ENCODE assay signal across 12 cellular contexts in genomic region chr12:121810234-121810817, GRCh38. TPM values are rescaled to one million over a fixed set of nuclear protein-coding genes. Genes with fewer than 3 reads are reported as not detected.
DNase-seq lines count a peak whose midpoint lies in the region; ATAC-seq and TF ChIP-seq lines count a peak whose summit lies in the region.
"Had no signal": no experiment of that assay in that cellular context is flagged by ENCODE, and none has a peak within 500 bp of the region (broad histone marks: within the 10 kb centered on the region; RNA-seq: fewer than 3 reads in every experiment).

No MANE protein-coding gene starts in this region.

- no peaks in the 10 kb centered on the region for H3K9me2 ChIP-seq in Loucy (replicated peaks; ENCODE audit: low read depth, low read length)

- H4K20me1 ChIP-seq in DND-41 (ENCODE audit: insufficient read depth, low read length): peaks cover 81% of the 10 kb centered on the region
- H4K20me1 ChIP-seq in Loucy (ENCODE audit: insufficient read depth, low read length, poor library complexity, severe bottlenecking): peaks cover 50% of the 10 kb centered on the region

- H3K27me3 ChIP-seq in DND-41 (ENCODE audit: insufficient read depth, low read length, poor library complexity) (no peaks in the 10 kb centered on the region), Loucy (ENCODE audit: insufficient read depth, low read length, poor library complexity, severe bottlenecking) (no peaks in the 10 kb centered on the region), ovary (no peaks in the 10 kb centered on the region), uterus (no peaks in the 10 kb centered on the region)
- H3K27me3 ChIP-seq: suprapubic skin had no signal

- H3K4me2 ChIP-seq in DND-41 (ENCODE audit: insufficient read depth, low read length) (peak overlapping the region; percentile 88), Loucy (ENCODE audit: low read depth, low read length, poor library complexity, severe bottlenecking) (peak overlapping the region; percentile 90)

- intact Hi-C loops in ovary (cut with DNase I) (loop anchor here in 1 of 4 donors (2.0 kb wide), 1 partner anchor 14 kb away; no protein-coding TSS in a partner anchor), uterus (cut with DNase I; ENCODE audit: low total_unique reads) (no loop called here)

- no peak for DNase-seq in DND-41
- peak; percentile 52 for DNase-seq in ecto neural progenitor cell (ENCODE audit: low spot score)
- peak in 3 of 5 donors; percentile 13 to 40 (median 26) for DNase-seq in ovary
- no peak for DNase-seq in NCI-H69 (lab: John Stamatoyannopoulos, UW)
- DNase-seq in uterus: no peak
- DNase-seq: activated CD8-positive, alpha-beta memory T cell treated with anti-CD3 and anti-CD28 coated beads for 24 hours; hippocampal formation; NCI-H1694 had no signal

- H3K4me3 ChIP-seq in DND-41 (ENCODE audit: low read depth in 1 of 2, low read length in 2 of 2) (peak overlapping the region in 1 of 2 experiments; percentile 57; a peak in 2 of 4 replicates), Loucy (ENCODE audit: low read length, poor library complexity, severe bottlenecking) (peak overlapping the region; percentile 78), ovary (no peak overlapping the region), uterus (no peak overlapping the region)

- ATAC-seq in DND-41 (ENCODE audit: insufficient read depth, low read depth): no peak
- no peak for ATAC-seq in GM21825 (IDR thresholded peaks at IDR 0.05; ENCODE audit: unreplicated experiment)

- H3K4me1 ChIP-seq in DND-41 (ENCODE audit: insufficient read depth, low read length) (peaks cover 83% of the 10 kb centered on the region), Loucy (ENCODE audit: insufficient read depth, low read length, poor library complexity, severe bottlenecking) (peaks cover 52% of the 10 kb centered on the region), ovary (ENCODE audit: insufficient read depth) (peaks cover 8% of the 10 kb centered on the region), uterus (peaks cover 9 to 42% of the 10 kb centered on the region in 2 donors)

- H3K36me3 ChIP-seq in DND-41 (ENCODE audit: insufficient read depth, low read length): peaks cover 86% of the 10 kb centered on the region
- H3K36me3 ChIP-seq in Loucy (ENCODE audit: insufficient read depth, low read length): peaks cover 25% of the 10 kb centered on the region; the same call in 1 of the 2 replicates
- no peaks in the 10 kb centered on the region for H3K36me3 ChIP-seq in ovary
- H3K36me3 ChIP-seq in uterus: no peaks in the 10 kb centered on the region

- H3F3A ChIP-seq in Loucy (ENCODE audit: low read depth): no peaks in the 10 kb centered on the region

- H3K9me3 ChIP-seq in DND-41 (ENCODE audit: insufficient read depth, low read length, severe bottlenecking) (no peaks in the 10 kb centered on the region), Loucy (ENCODE audit: insufficient read depth, low read depth, low read length) (no peaks in the 10 kb centered on the region), ovary (no peaks in the 10 kb centered on the region), uterus (no peaks in the 10 kb centered on the region)
- H3K9me3 ChIP-seq: suprapubic skin had no signal

- H3K79me2 ChIP-seq in DND-41 (ENCODE audit: insufficient read depth, low read length) (peaks cover 97% of the 10 kb centered on the region), Loucy (ENCODE audit: insufficient read depth, low read length) (peaks cover 94% of the 10 kb centered on the region)

- TF ChIP-seq EP300 in ovary (IDR thresholded peaks at IDR 0.05): no peak

- peak overlapping the region; percentile 86 for H3K27ac ChIP-seq in DND-41 (ENCODE audit: low read length)
- H3K27ac ChIP-seq in ovary: peak overlapping the region; percentile 14 to 47
- peak overlapping the region in 1 of 2 donors; percentile 78 for H3K27ac ChIP-seq in uterus
- H3K27ac ChIP-seq: suprapubic skin had no signal

- H3K9ac ChIP-seq in DND-41 (ENCODE audit: low read depth, low read length) (peak overlapping the region; percentile 50), Loucy (ENCODE audit: low read depth, low read length, poor library complexity, severe bottlenecking) (no peak overlapping the region)

- 64 to 71% (median 65%) methylated on average over 30 to 33 of the region's 33 CpGs for WGBS in ovary, 3 donors

- H2AFZ ChIP-seq in DND-41 (ENCODE audit: low read depth, low read length): no peak overlapping the region
- H2AFZ ChIP-seq in Loucy (ENCODE audit: low read length): no peak overlapping the region

- no peak for TF ChIP-seq POLR2A in ovary (IDR thresholded peaks at IDR 0.05)
- no peak for TF ChIP-seq POLR2A in uterus (IDR thresholded peaks at IDR 0.05)

- TF ChIP-seq CTCF in DND-41 (IDR thresholded peaks at IDR 0.05; ENCODE audit: borderline replicate concordance, extremely low read depth, low read length, poor library complexity, severe bottlenecking) (no peak), Loucy (conservative IDR thresholded peaks at IDR 0.05; ENCODE audit: low read length) (no peak), ovary (IDR thresholded peaks at IDR 0.05) (no peak), uterus (IDR thresholded peaks at IDR 0.05) (no peak)

RNA-seq across cellular contexts. Expression of gene SETD1B, which starts 6.5 kb away (rescaled TPM):
- total RNA-seq in ovary: 10 to 100 TPM in 5 of 7 donors, 1 to 10 TPM in 2; 8.7 to 44.6 (median 31.7) TPM
- polyA plus RNA-seq in ovary: 10 to 100 TPM in 1 of 2 donors, 1 to 10 TPM in 1; 6.2 to 15.5 TPM
- 10 to 100 TPM in 1 of 4 donors, 1 to 10 TPM in 3; 1.3 to 63.6 (median 5.6) TPM for total RNA-seq in uterus

RNA-seq across cellular contexts. Expression of gene RHOF, which starts 16.8 kb away (rescaled TPM):
- 10 to 100 TPM in 6 of 7 donors, 1 to 10 TPM in 1; 9.3 to 37.3 (median 18.2) TPM for total RNA-seq in ovary
- 1 to 10 TPM; 3.7 to 7.9 TPM for polyA plus RNA-seq in ovary
- 10 to 100 TPM in 3 of 4 donors, 1 to 10 TPM in 1; 5.1 to 27.6 (median 13.1) TPM for total RNA-seq in uterus

RNA-seq across cellular contexts. Expression of gene HPD, which starts 48.3 kb away (rescaled TPM):
- total RNA-seq in ovary (1 to 10 TPM; 1.2 to 7.2 (median 4.4) TPM), uterus (1 to 10 TPM in 1 of 4 donors, not detected in 3; 1.9 TPM)
- 1 to 10 TPM; 1.3 to 4.0 TPM for polyA plus RNA-seq in ovary
- total RNA-seq: pulmonary artery endothelial cell had no signal

Comparison
In these comparisons a context has a peak if more than half of its experiments do, and no peak if none do; other contexts are left out.
1. DNase-seq: peak in ecto neural progenitor cell (single experiment) and ovary (3 of 5); none in DND-41 (single experiment), NCI-H69 (single experiment) and uterus (0 of 2).